20 cellular contexts compared by ENCODE assay signal in the genomic region with DNA sequence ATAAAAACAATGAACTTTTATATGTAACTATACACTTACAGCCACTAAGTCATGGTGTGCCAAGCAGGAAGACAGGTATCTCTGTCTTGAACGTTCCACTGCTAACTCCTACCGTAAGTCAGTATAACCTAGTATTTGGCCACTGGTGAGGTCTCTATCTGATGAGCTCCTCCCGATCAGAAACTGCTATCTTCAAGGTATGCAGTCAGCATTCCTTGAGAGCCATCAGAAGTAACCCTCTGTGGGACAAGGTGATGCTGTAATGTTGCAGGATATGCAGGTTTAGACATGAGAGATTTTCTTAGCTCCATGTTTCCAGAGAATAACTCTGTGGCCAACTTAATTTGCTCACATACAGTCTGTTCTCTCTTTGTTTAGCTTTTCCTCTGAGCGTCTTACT.
DNase-seq lines count a peak whose midpoint lies in the region; ATAC-seq and TF ChIP-seq lines count a peak whose summit lies in the region.
"Had no signal": no experiment of that assay in that cellular context is flagged by ENCODE, and none has a peak within 500 bp of the region (broad histone marks: within the 10 kb centered on the region; RNA-seq: fewer than 3 reads in every experiment).

No MANE protein-coding gene starts in this region.

- POLR2A ChIA-PET in WTC11 (lab: Charles Lee): no interaction called here

- H3K4me1 ChIP-seq in GM23338 (ENCODE audit: insufficient read depth) (peaks cover 27% of the 10 kb centered on the region), mesendoderm (ENCODE audit: control insufficient read depth, low read depth, low read length) (peaks cover 20% of the 10 kb centered on the region), mammary epithelial cell (ENCODE audit: insufficient read depth, low read length) (no peaks in the 10 kb centered on the region)
- H3K4me1 ChIP-seq: BE2C, BLaER1 had no signal

- H3K4me2 ChIP-seq in GM23338 (no peak overlapping the region), mesendoderm (ENCODE audit: low read length) (no peak overlapping the region), mammary epithelial cell (ENCODE audit: insufficient read depth, low read depth, low read length) (no peak overlapping the region)
- H3K4me2 ChIP-seq: BLaER1 had no signal

- intact Hi-C loops in mammary epithelial cell (cut with micrococcal nuclease): no loop called here

- no peak overlapping the region for H4K8ac ChIP-seq in mesendoderm (ENCODE audit: low read depth, low read length)

- H4K20me1 ChIP-seq in GM23338 (replicated peaks; ENCODE audit: insufficient read depth) (no peaks in the 10 kb centered on the region), mammary epithelial cell (ENCODE audit: insufficient read depth, low read length) (no peaks in the 10 kb centered on the region)
- H4K20me1 ChIP-seq: BLaER1 had no signal

- no peak overlapping the region for H3K4me3 ChIP-seq in GM23338
- H3K4me3 ChIP-seq in mesendoderm (ENCODE audit: low read length): no peak overlapping the region
- no peak overlapping the region for H3K4me3 ChIP-seq in mammary epithelial cell (replicated peaks in 1 of 3; ENCODE audit: insufficient read depth in 1 of 3, low read depth in 2 of 3, low read length in 3 of 3)
- H3K4me3 ChIP-seq: BLaER1 had no signal

- ATAC-seq in GM23338 (no peak), WTC11 (peak; percentile 36; the same call in 1 of the 2 replicates), GM21619 (IDR thresholded peaks at IDR 0.05; ENCODE audit: unreplicated experiment) (no peak)

- no TSS peak for BruUV-seq in mammary epithelial cell (replicated peaks; lab: Mats Ljungman, UMichigan)

- H3K36me3 Mint-ChIP-seq in GM23338 (ENCODE audit: low read depth) (no peaks in the 10 kb centered on the region), WTC11 (no peaks in the 10 kb centered on the region)
- H3K36me3 Mint-ChIP-seq: CD14-positive monocyte; CD4-positive, alpha-beta memory T cell; CD4-positive, CD25-positive, alpha-beta regulatory T cell; CD8-positive, alpha-beta memory T cell had no signal

- H3K27ac Mint-ChIP-seq in GM23338: no peak overlapping the region
- no peak overlapping the region for H3K27ac Mint-ChIP-seq in WTC11
- H3K27ac Mint-ChIP-seq: CD14-positive monocyte; CD4-positive, alpha-beta memory T cell; CD4-positive, CD25-positive, alpha-beta regulatory T cell; CD8-positive, alpha-beta memory T cell had no signal

- no peak for TF ChIP-seq CTCF in GM23338 (conservative IDR thresholded peaks at IDR 0.05; ENCODE audit: low read depth in 2 of 2)
- TF ChIP-seq CTCF in WTC11 (IDR thresholded peaks at IDR 0.05): no peak
- no peak for TF ChIP-seq CTCF in mammary epithelial cell (conservative IDR thresholded peaks at IDR 0.05 in 1 of 2, IDR thresholded peaks at IDR 0.05 in 1 of 2; ENCODE audit: extremely low read depth in 1 of 2, insufficient read depth in 1 of 2, low read depth in 1 of 2, low read length in 2 of 2)

- H3K27me3 ChIP-seq in GM23338 (ENCODE audit: insufficient read depth): no peaks in the 10 kb centered on the region
- H3K27me3 ChIP-seq in mesendoderm (ENCODE audit: insufficient read depth, low read length, poor library complexity): no peaks in the 10 kb centered on the region
- H3K27me3 ChIP-seq in mammary epithelial cell (ENCODE audit: insufficient read depth, low read length): no peaks in the 10 kb centered on the region
- H3K27me3 ChIP-seq: BE2C, BLaER1 had no signal

- H2AK5ac ChIP-seq in mesendoderm (ENCODE audit: low read length): no peak overlapping the region

- no peaks in the 10 kb centered on the region for H3F3A ChIP-seq in GM23338 (replicated peaks; ENCODE audit: low read depth)

- in situ Hi-C loops in mammary epithelial cell (cut with MboI; ENCODE audit: low sequenced_read_pairs in 2 of 2): no loop called here

- CTCF ChIA-PET in WTC11 (lab: Charles Lee) (interaction anchor here (1.2 kb wide), 1 partner anchor 988 kb away, joined by 3 read pairs; no protein-coding TSS in a partner anchor), mammary epithelial cell (lab: Charles Lee; ENCODE audit: low non-redundant PET) (no interaction called here)

- no peak overlapping the region for H2BK15ac ChIP-seq in mesendoderm (replicated peaks; ENCODE audit: low read depth)

- peak overlapping the region; percentile 68 for H3K18ac ChIP-seq in mesendoderm (ENCODE audit: low read length)

- no peak overlapping the region for H2AFZ ChIP-seq in GM23338
- H2AFZ ChIP-seq in mammary epithelial cell (ENCODE audit: low read depth, low read length): no peak overlapping the region

- H3K9ac ChIP-seq in mesendoderm (ENCODE audit: low read length) (no peak overlapping the region), mammary epithelial cell (ENCODE audit: insufficient read depth, low read length) (no peak overlapping the region)
- H3K9ac ChIP-seq: BLaER1 had no signal

- no peak overlapping the region for H3K27ac ChIP-seq in GM23338 (ENCODE audit: low read depth)
- H3K27ac ChIP-seq in mesendoderm (ENCODE audit: low read depth, low read length): no peak overlapping the region
- no peak overlapping the region for H3K27ac ChIP-seq in mammary epithelial cell (ENCODE audit: insufficient read depth, low read depth, low read length)
- H3K27ac ChIP-seq: BLaER1 had no signal

- no peak overlapping the region for H3K56ac ChIP-seq in mesendoderm (ENCODE audit: low read length)

- H3K79me1 ChIP-seq in mesendoderm (ENCODE audit: low read length): no peaks in the 10 kb centered on the region

- H3K23ac ChIP-seq in mesendoderm (ENCODE audit: low read length): no peak overlapping the region

- no peak overlapping the region for H3K4ac ChIP-seq in mesendoderm (ENCODE audit: low read depth, low read length)

- H3K27me3 Mint-ChIP-seq in GM23338 (ENCODE audit: insufficient read depth, low read depth, poor library complexity) (no peaks in the 10 kb centered on the region), WTC11 (ENCODE audit: low read depth) (no peaks in the 10 kb centered on the region)

- no peak overlapping the region for H4K5ac ChIP-seq in mesendoderm (ENCODE audit: low read length)

- dilution Hi-C loops in mammary epithelial cell (cut with HindIII; ENCODE audit: low sequenced_read_pairs): no loop called here

- H3K9me3 Mint-ChIP-seq in GM23338 (no peaks in the 10 kb centered on the region), WTC11 (no peaks in the 10 kb centered on the region)

- DNase-seq in GM23338 (ENCODE audit: low spot score): peak; percentile 16
- DNase-seq in WTC11 (ENCODE audit: low spot score): no peak
- DNase-seq in mesendoderm: peak; percentile 88
- no peak for DNase-seq in SK-N-DZ (ENCODE audit: low spot score)
- no peak for DNase-seq in stimulated activated naive CD4-positive, alpha-beta T cell treated with Interleukin-2 at 50 U/mL for 16 hours (lab: John Stamatoyannopoulos, UW)
- DNase-seq in mammary epithelial cell: no peak
- DNase-seq: 8988T; ACHN; BE2C; C1 segment of cervical spinal cord; Calu3; CD4-positive, alpha-beta memory T cell; CD4-positive, CD25-positive, alpha-beta regulatory T cell; CD8-positive, alpha-beta memory T cell; COR-L47; DMS79 treated with DMSO at 0.1 percent for 48 hours; GF-D8 had no signal

- H3K9me3 ChIP-seq in mammary epithelial cell (replicated peaks; ENCODE audit: insufficient read depth, low read length): no peaks in the 10 kb centered on the region
- H3K9me3 ChIP-seq: BE2C, BLaER1 had no signal

- WGBS in mesendoderm (ENCODE audit: extremely low coverage, insufficient coverage, low lambda C conversion rate): no CpG with 5 or more reads among the region's 4 CpGs
- WGBS in mammary epithelial cell (ENCODE audit: low coverage, missing lambda C conversion rate): 84% methylated on average over 4 of the region's 4 CpGs

- H2BK5ac ChIP-seq in mesendoderm (ENCODE audit: low read length): no peak overlapping the region

- H3K79me2 ChIP-seq in GM23338 (replicated peaks; ENCODE audit: insufficient read depth) (0 out of 2 replicates have a peak, but pooled peaks cover 5% of the 10 kb centered on the region), mesendoderm (ENCODE audit: control insufficient read depth, insufficient read depth, low read length) (no peaks in the 10 kb centered on the region), mammary epithelial cell (ENCODE audit: insufficient read depth, low read length) (no peaks in the 10 kb centered on the region)

- no peaks in the 10 kb centered on the region for H3K9me2 ChIP-seq in GM23338 (ENCODE audit: insufficient read depth)

- H3K4me3 Mint-ChIP-seq in GM23338 (no peak overlapping the region), WTC11 (no peak overlapping the region)
- H3K4me3 Mint-ChIP-seq: CD14-positive monocyte; CD4-positive, alpha-beta memory T cell; CD4-positive, CD25-positive, alpha-beta regulatory T cell; CD8-positive, alpha-beta memory T cell had no signal

- H2BK120ac ChIP-seq in mesendoderm (ENCODE audit: low read depth, low read length): no peak overlapping the region

- H3K4me1 Mint-ChIP-seq in GM23338 (peaks cover 29% of the 10 kb centered on the region), WTC11 (peaks cover 50% of the 10 kb centered on the region)
- H3K4me1 Mint-ChIP-seq: CD14-positive monocyte; CD4-positive, alpha-beta memory T cell; CD4-positive, CD25-positive, alpha-beta regulatory T cell; CD8-positive, alpha-beta memory T cell had no signal

- H3K36me3 ChIP-seq in GM23338 (ENCODE audit: insufficient read depth) (no peaks in the 10 kb centered on the region), mesendoderm (ENCODE audit: control insufficient read depth, insufficient read depth, low read length) (no peaks in the 10 kb centered on the region), mammary epithelial cell (ENCODE audit: insufficient read depth, low read length) (no peaks in the 10 kb centered on the region)
- H3K36me3 ChIP-seq: BE2C, BLaER1 had no signal

TF ChIP-seq in WTC11, 78 proteins besides CTCF, POLR2A, EP300 and RAD21 (continues in another document):
- no peak for TF ChIP-seq MLX (CRISPR knock-in tag; IDR thresholded peaks at IDR 0.05)

Comparison
In these comparisons a context has a peak if more than half of its experiments do, and no peak if none do; other contexts are left out.
1. DNase-seq: peak in GM23338 (single experiment) and mesendoderm (single experiment); none in WTC11 (single experiment), SK-N-DZ (single experiment), stimulated activated naive CD4-positive, alpha-beta T cell treated with Interleukin-2 at 50 U/mL for 16 hours (single experiment) and mammary epithelial cell (single experiment).